In genomic region chr2:151138507-151138906, GRCh38 we compare ENCODE assay signal across 20 cellular contexts.
DNase-seq lines count a peak whose midpoint lies in the region; TF ChIP-seq lines count a peak whose summit lies in the region.
"Had no signal": no experiment of that assay in that cellular context is flagged by ENCODE, and none has a peak within 500 bp of the region (broad histone marks: within the 10 kb centered on the region; RNA-seq: fewer than 3 reads in every experiment).

No MANE protein-coding gene starts in this region.

- POLR2A ChIA-PET in AG04449 (lab: Yijun Ruan, JAX): no interaction called here

- TF ChIP-seq CTCF in AG04449 (IDR thresholded peaks at IDR 0.05; ENCODE audit: insufficient read depth, low read length, missing control alignments) (no peak), cardiac fibroblast (IDR thresholded peaks at IDR 0.05; ENCODE audit: low read depth, low read length) (no peak), fibroblast of the aortic adventitia (IDR thresholded peaks at IDR 0.05; ENCODE audit: insufficient read depth, low read length) (no peak), GM10266 (IDR thresholded peaks at IDR 0.05; ENCODE audit: control insufficient read depth, insufficient read depth, low read depth, missing control alignments) (no peak)

- CTCF ChIA-PET in AG04449 (lab: Yijun Ruan, JAX): no interaction called here

- H3K4me3 ChIP-seq in AG04449 (ENCODE audit: low read depth, low read length): no peak overlapping the region
- H3K4me3 ChIP-seq in cardiac fibroblast (replicated peaks in 1 of 2; ENCODE audit: low read depth in 2 of 2, low read length in 2 of 2): no peak overlapping the region
- H3K4me3 ChIP-seq in fibroblast of the aortic adventitia (ENCODE audit: low read depth, low read length): no peak overlapping the region
- H3K4me3 ChIP-seq: K562, PC-9, SJSA1 had no signal

- peak; percentile 77 for DNase-seq in AG04449 (ENCODE audit: low read depth, low spot score)
- DNase-seq in GM03348 (ENCODE audit: low spot score): peak; percentile 53
- peak; percentile 6 to 15 for DNase-seq in cardiac fibroblast (ENCODE audit: low read depth in 2 of 2)
- peak; percentile 51 for DNase-seq in fibroblast of the aortic adventitia (ENCODE audit: low read depth)
- DNase-seq in GM10266 (ENCODE audit: extremely low spot score): no peak
- DNase-seq in OCI-M1 (lab: John Stamatoyannopoulos, UW): no peak
- DNase-seq in kidney glomerular epithelial cell (lab: John Stamatoyannopoulos, UW): no peak
- no peak for DNase-seq in SIG-M5 treated with dmso at 0.1 percent for 504 hours (lab: John Stamatoyannopoulos, UW; ENCODE audit: unreplicated experiment)
- DNase-seq: 8988T, COR-L47, DMS153, EL, H9, NCI-H146, NCI-H2081, NCI-H510A treated with DMSO at 0.1 percent for 48 hours, NCI-H82, PC-9 had no signal

Comparison
In these comparisons a context has a peak if more than half of its experiments do, and no peak if none do; other contexts are left out.
1. DNase-seq: peak in AG04449 (single experiment), GM03348 (single experiment), cardiac fibroblast (2 of 2) and fibroblast of the aortic adventitia (single experiment); none in GM10266 (single experiment), OCI-M1 (single experiment), kidney glomerular epithelial cell (single experiment) and SIG-M5 treated with dmso at 0.1 percent for 504 hours (single experiment).